In genomic region chr14:61177279-61178225, GRCh38 we compare ENCODE assay signal across 1 cellular context.
TF ChIP-seq lines count a peak whose summit lies in the region.

No MANE protein-coding gene starts in this region.

TF ChIP-seq in GM23338, 12 proteins besides CTCF, POLR2A, EP300 and RAD21 (continued from another document):
- TF ChIP-seq, protein P1, sequence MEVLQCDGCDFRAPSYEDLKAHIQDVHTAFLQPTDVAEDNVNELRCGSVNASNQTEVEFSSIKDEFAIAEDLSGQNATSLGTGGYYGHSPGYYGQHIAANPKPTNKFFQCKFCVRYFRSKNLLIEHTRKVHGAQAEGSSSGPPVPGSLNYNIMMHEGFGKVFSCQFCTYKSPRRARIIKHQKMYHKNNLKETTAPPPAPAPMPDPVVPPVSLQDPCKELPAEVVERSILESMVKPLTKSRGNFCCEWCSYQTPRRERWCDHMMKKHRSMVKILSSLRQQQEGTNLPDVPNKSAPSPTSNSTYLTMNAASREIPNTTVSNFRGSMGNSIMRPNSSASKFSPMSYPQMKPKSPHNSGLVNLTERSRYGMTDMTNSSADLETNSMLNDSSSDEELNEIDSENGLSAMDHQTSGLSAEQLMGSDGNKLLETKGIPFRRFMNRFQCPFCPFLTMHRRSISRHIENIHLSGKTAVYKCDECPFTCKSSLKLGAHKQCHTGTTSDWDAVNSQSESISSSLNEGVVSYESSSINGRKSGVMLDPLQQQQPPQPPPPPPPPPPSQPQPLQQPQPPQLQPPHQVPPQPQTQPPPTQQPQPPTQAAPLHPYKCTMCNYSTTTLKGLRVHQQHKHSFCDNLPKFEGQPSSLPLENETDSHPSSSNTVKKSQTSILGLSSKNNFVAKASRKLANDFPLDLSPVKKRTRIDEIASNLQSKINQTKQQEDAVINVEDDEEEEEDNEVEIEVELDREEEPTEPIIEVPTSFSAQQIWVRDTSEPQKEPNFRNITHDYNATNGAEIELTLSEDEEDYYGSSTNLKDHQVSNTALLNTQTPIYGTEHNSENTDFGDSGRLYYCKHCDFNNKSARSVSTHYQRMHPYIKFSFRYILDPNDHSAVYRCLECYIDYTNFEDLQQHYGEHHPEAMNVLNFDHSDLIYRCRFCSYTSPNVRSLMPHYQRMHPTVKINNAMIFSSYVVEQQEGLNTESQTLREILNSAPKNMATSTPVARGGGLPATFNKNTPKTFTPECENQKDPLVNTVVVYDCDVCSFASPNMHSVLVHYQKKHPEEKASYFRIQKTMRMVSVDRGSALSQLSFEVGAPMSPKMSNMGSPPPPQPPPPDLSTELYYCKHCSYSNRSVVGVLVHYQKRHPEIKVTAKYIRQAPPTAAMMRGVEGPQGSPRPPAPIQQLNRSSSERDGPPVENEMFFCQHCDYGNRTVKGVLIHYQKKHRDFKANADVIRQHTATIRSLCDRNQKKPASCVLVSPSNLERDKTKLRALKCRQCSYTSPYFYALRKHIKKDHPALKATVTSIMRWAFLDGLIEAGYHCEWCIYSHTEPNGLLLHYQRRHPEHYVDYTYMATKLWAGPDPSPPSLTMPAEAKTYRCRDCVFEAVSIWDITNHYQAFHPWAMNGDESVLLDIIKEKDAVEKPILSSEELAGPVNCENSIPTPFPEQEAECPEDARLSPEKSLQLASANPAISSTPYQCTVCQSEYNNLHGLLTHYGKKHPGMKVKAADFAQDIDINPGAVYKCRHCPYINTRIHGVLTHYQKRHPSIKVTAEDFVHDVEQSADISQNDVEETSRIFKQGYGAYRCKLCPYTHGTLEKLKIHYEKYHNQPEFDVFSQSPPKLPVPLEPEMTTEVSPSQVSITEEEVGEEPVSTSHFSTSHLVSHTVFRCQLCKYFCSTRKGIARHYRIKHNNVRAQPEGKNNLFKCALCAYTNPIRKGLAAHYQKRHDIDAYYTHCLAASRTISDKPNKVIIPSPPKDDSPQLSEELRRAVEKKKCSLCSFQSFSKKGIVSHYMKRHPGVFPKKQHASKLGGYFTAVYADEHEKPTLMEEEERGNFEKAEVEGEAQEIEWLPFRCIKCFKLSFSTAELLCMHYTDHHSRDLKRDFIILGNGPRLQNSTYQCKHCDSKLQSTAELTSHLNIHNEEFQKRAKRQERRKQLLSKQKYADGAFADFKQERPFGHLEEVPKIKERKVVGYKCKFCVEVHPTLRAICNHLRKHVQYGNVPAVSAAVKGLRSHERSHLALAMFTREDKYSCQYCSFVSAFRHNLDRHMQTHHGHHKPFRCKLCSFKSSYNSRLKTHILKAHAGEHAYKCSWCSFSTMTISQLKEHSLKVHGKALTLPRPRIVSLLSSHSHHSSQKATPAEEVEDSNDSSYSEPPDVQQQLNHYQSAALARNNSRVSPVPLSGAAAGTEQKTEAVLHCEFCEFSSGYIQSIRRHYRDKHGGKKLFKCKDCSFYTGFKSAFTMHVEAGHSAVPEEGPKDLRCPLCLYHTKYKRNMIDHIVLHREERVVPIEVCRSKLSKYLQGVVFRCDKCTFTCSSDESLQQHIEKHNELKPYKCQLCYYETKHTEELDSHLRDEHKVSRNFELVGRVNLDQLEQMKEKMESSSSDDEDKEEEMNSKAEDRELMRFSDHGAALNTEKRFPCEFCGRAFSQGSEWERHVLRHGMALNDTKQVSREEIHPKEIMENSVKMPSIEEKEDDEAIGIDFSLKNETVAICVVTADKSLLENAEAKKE (CRISPR knock-in tag; IDR thresholded peaks at IDR 0.05): no peak
- no peak for TF ChIP-seq ZNF331 (CRISPR knock-in tag; IDR thresholded peaks at IDR 0.05; ENCODE audit: low read depth)
